ENCODE assay signal across 11 cellular contexts in the genomic region with DNA sequence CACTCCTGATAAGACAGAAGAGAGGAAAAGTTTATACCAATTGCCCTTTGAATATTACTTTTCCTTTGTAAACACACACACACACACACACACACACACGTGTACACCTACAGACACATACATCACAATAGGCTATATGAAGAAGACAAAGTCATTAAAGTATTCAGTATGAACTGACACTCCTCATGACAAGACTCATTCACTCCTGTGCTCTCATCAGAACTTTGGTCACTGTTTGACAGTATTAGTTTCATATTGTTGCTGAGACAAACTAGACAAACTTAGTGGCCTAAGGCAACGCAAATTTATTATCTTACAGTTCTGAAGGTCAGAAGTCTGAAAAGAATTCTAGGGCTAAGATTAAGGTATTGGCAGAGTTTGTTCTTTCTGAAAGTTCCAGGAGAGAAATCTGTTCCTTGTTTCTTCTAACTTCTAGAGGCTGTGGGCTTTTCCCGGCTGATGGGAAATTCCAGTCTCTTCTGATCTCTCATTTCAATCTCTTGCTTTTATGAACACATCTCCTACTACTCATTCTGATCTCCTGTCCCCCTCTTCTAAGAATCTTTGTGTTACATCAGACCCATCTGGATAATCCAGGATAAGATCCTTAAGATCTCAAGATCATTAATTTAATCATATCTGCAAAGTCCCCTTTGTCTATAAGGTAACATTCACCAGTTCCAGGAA.
DNase-seq lines count a peak whose midpoint lies in the region; ATAC-seq and TF ChIP-seq lines count a peak whose summit lies in the region.
"Had no signal": no experiment of that assay in that cellular context is flagged by ENCODE, and none has a peak within 500 bp of the region (broad histone marks: within the 10 kb centered on the region; RNA-seq: fewer than 3 reads in every experiment).

No MANE protein-coding gene starts in this region.

- CTCF ChIA-PET in activated CD4-positive, alpha-beta T cell treated with anti-CD3 and anti-CD28 coated beads for 36 hours (lab: Charles Lee): no interaction called here
- CTCF ChIA-PET in Calu3 (lab: Charles Lee): no interaction called here

- H3K4me3 Mint-ChIP-seq in activated CD4-positive, alpha-beta T cell treated with anti-CD3 and anti-CD28 coated beads for 36 hours: no peak overlapping the region
- H3K4me3 Mint-ChIP-seq in activated CD4-positive, alpha-beta T cell treated with anti-CD3 and anti-CD28 coated beads, Interleukin-2, amount 10 ng/mL, durations not matched to agents 24 days and 14 days: no peak overlapping the region
- H3K4me3 Mint-ChIP-seq in Calu3 (ENCODE audit: low read depth, unreplicated experiment): no peak overlapping the region
- H3K4me3 Mint-ChIP-seq in T-helper 2 cell treated with Interferon-gamma antibody and Interleukin-4, amounts not matched to agents 5 μg/mL and 100 μg/mL, for 36 hours: no peak overlapping the region
- H3K4me3 Mint-ChIP-seq: activated naive CD4-positive, alpha-beta T cell treated with anti-CD3 and anti-CD28 coated beads, Interleukin-2, amount 50 U/mL, for 24 hours had no signal

- POLR2A ChIA-PET in activated CD4-positive, alpha-beta T cell treated with anti-CD3 and anti-CD28 coated beads for 36 hours (lab: Charles Lee): no interaction called here

- DNase-seq in activated CD4-positive, alpha-beta T cell treated with anti-CD3 and anti-CD28 coated beads for 36 hours: no peak
- no peak for DNase-seq in activated CD4-positive, alpha-beta T cell treated with anti-CD3 and anti-CD28 coated beads, Interleukin-2, amount 10 ng/mL, durations not matched to agents 24 days and 14 days
- no peak for DNase-seq in stimulated activated naive CD8-positive, alpha-beta T cell treated with anti-CD3 and anti-CD28 coated beads, Interleukin-15, Interleukin-2, amounts not matched to agents 100 U/mL and 50 U/mL, for 24 hours
- no peak for DNase-seq in Calu3
- no peak for DNase-seq in foreskin fibroblast
- no peak for DNase-seq in T-helper 2 cell treated with Interferon-gamma antibody and Interleukin-4, amounts not matched to agents 5 μg/mL and 100 μg/mL, for 36 hours (ENCODE audit: low spot score)
- DNase-seq: activated CD4-positive, alpha-beta T cell treated with anti-CD3 and anti-CD28 coated beads, Interleukin-2, amount 50 U/mL, for 4 hours had no signal

- ATAC-seq in activated CD4-positive, alpha-beta T cell treated with anti-CD3 and anti-CD28 coated beads for 36 hours: peak; percentile 80
- peak; percentile 76 for ATAC-seq in HG02588 (IDR thresholded peaks at IDR 0.05; ENCODE audit: unreplicated experiment)
- peak; percentile 84 for ATAC-seq in HG03520 (IDR thresholded peaks at IDR 0.05; ENCODE audit: unreplicated experiment)
- peak; percentile 23 for ATAC-seq in stimulated activated naive CD8-positive, alpha-beta T cell treated with anti-CD3 and anti-CD28 coated beads, Interleukin-15, Interleukin-2, amounts not matched to agents 100 U/mL and 50 U/mL, for 24 hours
- ATAC-seq: sciatic nerve had no signal

- BruUV-seq in Calu3 (replicated peaks; lab: Mats Ljungman, UMichigan): no TSS peak

- TF ChIP-seq CTCF in Calu3 (IDR thresholded peaks at IDR 0.05; ENCODE audit: unreplicated experiment) (no peak), foreskin fibroblast (IDR thresholded peaks at IDR 0.05; ENCODE audit: low read depth, low read length) (no peak)

- H3K36me3 Mint-ChIP-seq in activated CD4-positive, alpha-beta T cell treated with anti-CD3 and anti-CD28 coated beads for 36 hours (ENCODE audit: low read depth): no peaks in the 10 kb centered on the region
- H3K36me3 Mint-ChIP-seq in activated CD4-positive, alpha-beta T cell treated with anti-CD3 and anti-CD28 coated beads, Interleukin-2, amount 10 ng/mL, durations not matched to agents 24 days and 14 days (ENCODE audit: low read depth): no peaks in the 10 kb centered on the region
- H3K36me3 Mint-ChIP-seq in Calu3 (ENCODE audit: insufficient read depth, unreplicated experiment): no peaks in the 10 kb centered on the region
- no peaks in the 10 kb centered on the region for H3K36me3 Mint-ChIP-seq in T-helper 2 cell treated with Interferon-gamma antibody and Interleukin-4, amounts not matched to agents 5 μg/mL and 100 μg/mL, for 36 hours (ENCODE audit: low read depth)
- H3K36me3 Mint-ChIP-seq: activated naive CD4-positive, alpha-beta T cell treated with anti-CD3 and anti-CD28 coated beads, Interleukin-2, amount 50 U/mL, for 24 hours had no signal

- no peak overlapping the region for H3K4me3 ChIP-seq in foreskin fibroblast (ENCODE audit: low read depth in 1 of 2, low read length in 2 of 2)

- no peaks in the 10 kb centered on the region for H3K27me3 Mint-ChIP-seq in activated CD4-positive, alpha-beta T cell treated with anti-CD3 and anti-CD28 coated beads for 36 hours
- peaks cover 3% of the 10 kb centered on the region for H3K27me3 Mint-ChIP-seq in activated CD4-positive, alpha-beta T cell treated with anti-CD3 and anti-CD28 coated beads, Interleukin-2, amount 10 ng/mL, durations not matched to agents 24 days and 14 days
- no peaks in the 10 kb centered on the region for H3K27me3 Mint-ChIP-seq in Calu3 (ENCODE audit: unreplicated experiment)
- no peaks in the 10 kb centered on the region for H3K27me3 Mint-ChIP-seq in T-helper 2 cell treated with Interferon-gamma antibody and Interleukin-4, amounts not matched to agents 5 μg/mL and 100 μg/mL, for 36 hours (ENCODE audit: low read depth)
- H3K27me3 Mint-ChIP-seq: activated naive CD4-positive, alpha-beta T cell treated with anti-CD3 and anti-CD28 coated beads, Interleukin-2, amount 50 U/mL, for 24 hours had no signal

- H3K27ac Mint-ChIP-seq in activated CD4-positive, alpha-beta T cell treated with anti-CD3 and anti-CD28 coated beads for 36 hours: peak overlapping the region; percentile 4
- no peak overlapping the region for H3K27ac Mint-ChIP-seq in activated CD4-positive, alpha-beta T cell treated with anti-CD3 and anti-CD28 coated beads, Interleukin-2, amount 10 ng/mL, durations not matched to agents 24 days and 14 days
- H3K27ac Mint-ChIP-seq in Calu3 (ENCODE audit: unreplicated experiment): no peak overlapping the region
- no peak overlapping the region for H3K27ac Mint-ChIP-seq in T-helper 2 cell treated with Interferon-gamma antibody and Interleukin-4, amounts not matched to agents 5 μg/mL and 100 μg/mL, for 36 hours
- H3K27ac Mint-ChIP-seq: activated naive CD4-positive, alpha-beta T cell treated with anti-CD3 and anti-CD28 coated beads, Interleukin-2, amount 50 U/mL, for 24 hours had no signal

- H3K4me1 Mint-ChIP-seq in activated CD4-positive, alpha-beta T cell treated with anti-CD3 and anti-CD28 coated beads for 36 hours: peaks cover 29% of the 10 kb centered on the region
- peaks cover 13% of the 10 kb centered on the region for H3K4me1 Mint-ChIP-seq in activated CD4-positive, alpha-beta T cell treated with anti-CD3 and anti-CD28 coated beads, Interleukin-2, amount 10 ng/mL, durations not matched to agents 24 days and 14 days
- H3K4me1 Mint-ChIP-seq in Calu3 (ENCODE audit: low read depth, unreplicated experiment): no peaks in the 10 kb centered on the region
- H3K4me1 Mint-ChIP-seq in T-helper 2 cell treated with Interferon-gamma antibody and Interleukin-4, amounts not matched to agents 5 μg/mL and 100 μg/mL, for 36 hours (ENCODE audit: low read depth): peaks cover 20% of the 10 kb centered on the region

- H3K9me3 Mint-ChIP-seq in activated CD4-positive, alpha-beta T cell treated with anti-CD3 and anti-CD28 coated beads for 36 hours (ENCODE audit: low read depth): no peaks in the 10 kb centered on the region
- peaks cover 4% of the 10 kb centered on the region for H3K9me3 Mint-ChIP-seq in activated CD4-positive, alpha-beta T cell treated with anti-CD3 and anti-CD28 coated beads, Interleukin-2, amount 10 ng/mL, durations not matched to agents 24 days and 14 days
- peaks cover 2% of the 10 kb centered on the region for H3K9me3 Mint-ChIP-seq in Calu3 (ENCODE audit: low read depth, unreplicated experiment)
- no peaks in the 10 kb centered on the region for H3K9me3 Mint-ChIP-seq in T-helper 2 cell treated with Interferon-gamma antibody and Interleukin-4, amounts not matched to agents 5 μg/mL and 100 μg/mL, for 36 hours

- intact Hi-C loops in activated CD4-positive, alpha-beta T cell treated with anti-CD3 and anti-CD28 coated beads for 36 hours (cut with DNase I, micrococcal nuclease): loop anchor here in 1 of 2 experiments (10.0 kb wide), 1 partner anchor 256 kb away; no protein-coding TSS in a partner anchor
- intact Hi-C loops in activated CD4-positive, alpha-beta T cell treated with anti-CD3 and anti-CD28 coated beads, Interleukin-2, amount 10 ng/mL, durations not matched to agents 24 days and 14 days (cut with micrococcal nuclease): loop anchor here (10.0 kb wide), 1 partner anchor 166 kb away; the partner anchor contains the start of gene HACE1
- intact Hi-C loops in Calu3 (cut with micrococcal nuclease; ENCODE audit: unreplicated experiment): no loop called here

Comparison
In these comparisons a context has a peak if more than half of its experiments do, and no peak if none do; other contexts are left out.
1. ATAC-seq: peak in every context shown above with its lines; median percentile 84 in HG03520; 80 in activated CD4-positive, alpha-beta T cell treated with anti-CD3 and anti-CD28 coated beads for 36 hours; 76 in HG02588; 23 in stimulated activated naive CD8-positive, alpha-beta T cell treated with anti-CD3 and anti-CD28 coated beads, Interleukin-15, Interleukin-2, amounts not matched to agents 100 U/mL and 50 U/mL, for 24 hours.